Comparison of ENCODE assay signal across 1 cellular context in the genomic region with DNA sequence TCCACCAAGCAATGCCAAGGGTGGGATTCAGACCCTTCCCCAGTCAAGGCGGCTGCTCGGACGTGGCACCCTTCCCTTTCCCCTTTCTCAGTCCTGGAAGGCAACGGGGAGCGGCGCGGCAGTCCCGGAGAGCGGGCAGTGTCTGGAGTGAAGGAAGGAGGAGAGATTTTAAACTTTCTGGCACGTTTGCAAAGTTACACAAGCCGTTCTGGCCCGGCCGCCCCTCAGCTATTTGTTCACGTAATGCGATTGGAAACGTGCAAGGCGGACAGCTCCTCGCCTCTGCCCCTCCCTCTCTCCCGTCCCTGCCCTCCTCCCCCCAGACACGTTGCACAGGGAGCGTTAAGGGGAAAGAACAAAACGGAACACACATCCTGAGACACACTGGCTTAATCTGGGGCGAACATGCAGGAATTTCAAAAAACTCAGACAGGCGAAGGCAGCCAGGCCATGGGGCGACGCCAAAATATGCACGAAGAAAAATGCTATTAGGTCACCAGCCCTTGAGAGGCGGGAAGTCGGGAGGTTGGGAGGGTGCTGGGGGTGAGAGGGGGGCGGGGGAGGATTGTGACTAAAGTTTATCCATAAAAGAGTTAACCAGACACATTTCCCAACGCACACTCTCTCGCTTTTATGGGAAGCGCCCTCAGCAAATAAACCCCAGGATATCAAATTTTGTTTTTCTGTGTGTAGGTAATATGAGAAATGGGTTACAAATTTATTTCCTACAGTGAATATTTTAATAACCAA.
TF ChIP-seq lines count a peak whose summit lies in the region.

A gene with protein sequence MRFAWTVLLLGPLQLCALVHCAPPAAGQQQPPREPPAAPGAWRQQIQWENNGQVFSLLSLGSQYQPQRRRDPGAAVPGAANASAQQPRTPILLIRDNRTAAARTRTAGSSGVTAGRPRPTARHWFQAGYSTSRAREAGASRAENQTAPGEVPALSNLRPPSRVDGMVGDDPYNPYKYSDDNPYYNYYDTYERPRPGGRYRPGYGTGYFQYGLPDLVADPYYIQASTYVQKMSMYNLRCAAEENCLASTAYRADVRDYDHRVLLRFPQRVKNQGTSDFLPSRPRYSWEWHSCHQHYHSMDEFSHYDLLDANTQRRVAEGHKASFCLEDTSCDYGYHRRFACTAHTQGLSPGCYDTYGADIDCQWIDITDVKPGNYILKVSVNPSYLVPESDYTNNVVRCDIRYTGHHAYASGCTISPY (minus strand): TSS at position 144 of the 750 bp plus-strand sequence. CDS start 274 bp downstream, outside the sequence.

TF ChIP-seq in endothelial cell of umbilical vein, 7 proteins besides CTCF, POLR2A, EP300 and RAD21 (continued from another document):
- TF ChIP-seq GATA2 (IDR thresholded peaks at IDR 0.05; ENCODE audit: insufficient read depth, insufficient read length, low read depth, low read length) (no peak), FOS (IDR thresholded peaks at IDR 0.05; ENCODE audit: borderline replicate concordance, insufficient read depth, low read length) (no peak), EZH2 (IDR thresholded peaks at IDR 0.05; ENCODE audit: borderline replicate concordance, low read depth, low read length, severe bottlenecking) (no peak)
- TF ChIP-seq, protein P1, sequence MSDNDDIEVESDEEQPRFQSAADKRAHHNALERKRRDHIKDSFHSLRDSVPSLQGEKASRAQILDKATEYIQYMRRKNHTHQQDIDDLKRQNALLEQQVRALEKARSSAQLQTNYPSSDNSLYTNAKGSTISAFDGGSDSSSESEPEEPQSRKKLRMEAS (IDR thresholded peaks at IDR 0.05; ENCODE audit: insufficient read depth, insufficient read length) = peak; percentile 32
TF ChIP-seq in endothelial cell of umbilical vein: peak in this region for 3.
